8 cellular contexts compared by ENCODE assay signal in the genomic region with DNA sequence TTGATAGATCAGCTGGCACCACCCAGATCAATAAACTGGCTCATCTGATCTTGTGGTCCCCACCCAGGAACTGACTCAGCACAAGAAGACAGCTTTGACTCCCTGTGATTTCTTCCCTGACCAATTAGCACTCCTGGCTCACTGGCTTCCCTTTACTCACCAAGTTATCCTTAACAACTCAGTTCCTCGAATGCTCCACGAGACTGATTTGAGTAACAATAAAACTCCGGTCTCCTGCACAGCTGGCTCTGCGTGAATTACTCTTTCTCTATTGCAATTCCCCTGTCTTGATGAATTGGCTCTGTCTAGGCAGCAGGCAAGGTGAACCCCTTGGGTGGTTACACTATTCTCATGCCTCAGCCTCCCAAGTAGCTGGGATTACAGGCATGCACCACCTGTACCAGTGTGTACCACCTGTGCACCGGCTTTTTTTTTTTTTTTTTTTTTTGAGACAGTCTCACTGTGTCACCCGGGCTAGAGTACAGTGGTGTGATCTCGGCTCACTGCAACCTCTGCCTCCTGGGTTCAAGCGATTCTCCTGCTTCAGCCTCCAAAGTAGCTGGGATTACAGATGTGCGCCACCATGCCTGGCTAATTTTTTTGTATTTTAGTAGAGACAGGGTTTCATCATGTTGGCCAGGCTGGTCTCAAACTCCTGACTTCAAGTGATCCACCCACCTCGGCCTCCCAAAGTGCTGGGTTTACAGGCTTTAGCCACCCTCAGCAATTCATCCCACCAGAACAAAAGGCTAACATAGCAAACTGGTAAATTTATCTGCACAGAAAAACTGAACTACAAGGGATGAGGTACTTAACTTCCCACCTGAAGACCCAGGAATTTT. TPM values are rescaled to one million over a fixed set of nuclear protein-coding genes. Genes with fewer than 3 reads are reported as not detected.
A peak's percentile ranks its signal among the peaks of the same experiment; 100 is the strongest.
DNase-seq lines count a peak whose midpoint lies in the region; ATAC-seq and TF ChIP-seq lines count a peak whose summit lies in the region.
"Not testable (repeated sequence)": the region's sequence is repeated elsewhere in the genome, so short reads cannot be mapped to it uniquely, and the experiment has no call there.

No MANE protein-coding gene starts in this region.

- POLR2A ChIA-PET in activated naive CD8-positive, alpha-beta T cell treated with anti-CD3 and anti-CD28 coated beads, Interleukin-2, amount 10 ng/mL, durations not matched to agents 7 days and 5 days (lab: Charles Lee): interaction anchor here (0.6 to 6.0 kb wide), 6 partner anchors 27 to 143 kb away, joined by 3 to 135 read pairs (median 8); a partner anchor contains a TSS

- not testable (repeated sequence) for H3K4me1 ChIP-seq in lower lobe of right lung; prostate gland (replicated peaks); upper lobe of right lung

- H3K4me3 Mint-ChIP-seq in T-helper 2 cell treated with Interferon-gamma antibody and Interleukin-4, amounts not matched to agents 5 μg/mL and 100 μg/mL, for 36 hours: peak overlapping the region; percentile 75
- peak overlapping the region; percentile 72 for H3K4me3 Mint-ChIP-seq in activated naive CD8-positive, alpha-beta T cell treated with anti-CD3 and anti-CD28 coated beads, Interleukin-2, amount 10 ng/mL, durations not matched to agents 7 days and 5 days

- H3K4me3 ChIP-seq in lower lobe of right lung (peak overlapping the region; percentile 56), prostate gland (peak overlapping the region in 1 of 2 donors; percentile 21), upper lobe of right lung (peak overlapping the region; percentile 58)

- H3K27me3 Mint-ChIP-seq in T-helper 2 cell treated with Interferon-gamma antibody and Interleukin-4, amounts not matched to agents 5 μg/mL and 100 μg/mL, for 36 hours (ENCODE audit: low read depth); activated naive CD8-positive, alpha-beta T cell treated with anti-CD3 and anti-CD28 coated beads, Interleukin-2, amount 10 ng/mL, durations not matched to agents 7 days and 5 days: not testable (repeated sequence)

- WGBS in prostate gland: 61% methylated on average over 10 of the region's 10 CpGs

- DNase-seq in MV-4-11 (lab: John Stamatoyannopoulos, UW): peak; percentile 21
- peak; percentile 33 for DNase-seq in T-helper 2 cell treated with Interferon-gamma antibody and Interleukin-4, amounts not matched to agents 5 μg/mL and 100 μg/mL, for 36 hours (ENCODE audit: low spot score)
- not testable (repeated sequence) for DNase-seq in activated naive CD8-positive, alpha-beta T cell treated with anti-CD3 and anti-CD28 coated beads, Interleukin-2, amount 10 ng/mL, durations not matched to agents 7 days and 5 days; epithelial cell of prostate (ENCODE audit: low read depth, low spot score); lower lobe of right lung; prostate gland (ENCODE audit: low spot score); upper lobe of right lung

- intact Hi-C loops in lower lobe of right lung (cut with DNase I); upper lobe of right lung (cut with DNase I): not testable (repeated sequence)
- intact Hi-C loops in prostate gland (cut with DNase I): loop anchor here (2.0 kb wide), 1 partner anchor 27 kb away; no protein-coding TSS in a partner anchor

- peaks cover 22% of the 10 kb centered on the region for H3K4me1 Mint-ChIP-seq in T-helper 2 cell treated with Interferon-gamma antibody and Interleukin-4, amounts not matched to agents 5 μg/mL and 100 μg/mL, for 36 hours (ENCODE audit: low read depth)
- H3K4me1 Mint-ChIP-seq in activated naive CD8-positive, alpha-beta T cell treated with anti-CD3 and anti-CD28 coated beads, Interleukin-2, amount 10 ng/mL, durations not matched to agents 7 days and 5 days: peaks cover 16% of the 10 kb centered on the region

- ATAC-seq in GM18498 (IDR thresholded peaks at IDR 0.05; ENCODE audit: unreplicated experiment) (peak; percentile 18), upper lobe of right lung (peak; percentile 17)
- ATAC-seq in activated naive CD8-positive, alpha-beta T cell treated with anti-CD3 and anti-CD28 coated beads, Interleukin-2, amount 10 ng/mL, durations not matched to agents 7 days and 5 days (ENCODE audit: low read depth): peak; percentile 20
- not testable (repeated sequence) for ATAC-seq in lower lobe of right lung

- TF ChIP-seq POLR2A in prostate gland (IDR thresholded peaks at IDR 0.05): not testable (repeated sequence)

- peak overlapping the region; percentile 97 for H3K27ac Mint-ChIP-seq in T-helper 2 cell treated with Interferon-gamma antibody and Interleukin-4, amounts not matched to agents 5 μg/mL and 100 μg/mL, for 36 hours
- peak overlapping the region; percentile 6 for H3K27ac Mint-ChIP-seq in activated naive CD8-positive, alpha-beta T cell treated with anti-CD3 and anti-CD28 coated beads, Interleukin-2, amount 10 ng/mL, durations not matched to agents 7 days and 5 days

- H3K36me3 ChIP-seq in lower lobe of right lung, prostate gland, upper lobe of right lung: not testable (repeated sequence)

- H3K27ac ChIP-seq in epithelial cell of prostate (peak overlapping the region; percentile 79), lower lobe of right lung (peak overlapping the region; percentile 93), prostate gland (peak overlapping the region; percentile 82 to 86), upper lobe of right lung (peak overlapping the region; percentile 95)

- H3K27me3 ChIP-seq in lower lobe of right lung (ENCODE audit: low read depth); prostate gland (replicated peaks; ENCODE audit: insufficient read depth); upper lobe of right lung: not testable (repeated sequence)

- not testable (repeated sequence) for TF ChIP-seq CTCF in lower lobe of right lung (IDR thresholded peaks at IDR 0.05); prostate gland (IDR thresholded peaks at IDR 0.05); upper lobe of right lung (IDR thresholded peaks at IDR 0.05)

- not testable (repeated sequence) for H3K9me3 ChIP-seq in lower lobe of right lung, prostate gland, upper lobe of right lung

- not testable (repeated sequence) for H3K9me3 Mint-ChIP-seq in T-helper 2 cell treated with Interferon-gamma antibody and Interleukin-4, amounts not matched to agents 5 μg/mL and 100 μg/mL, for 36 hours; activated naive CD8-positive, alpha-beta T cell treated with anti-CD3 and anti-CD28 coated beads, Interleukin-2, amount 10 ng/mL, durations not matched to agents 7 days and 5 days

- not testable (repeated sequence) for H3K36me3 Mint-ChIP-seq in T-helper 2 cell treated with Interferon-gamma antibody and Interleukin-4, amounts not matched to agents 5 μg/mL and 100 μg/mL, for 36 hours (ENCODE audit: low read depth); activated naive CD8-positive, alpha-beta T cell treated with anti-CD3 and anti-CD28 coated beads, Interleukin-2, amount 10 ng/mL, durations not matched to agents 7 days and 5 days

RNA-seq across cellular contexts. Expression of a gene that starts 33.7 kb away (rescaled TPM):
- total RNA-seq in activated naive CD8-positive, alpha-beta T cell treated with anti-CD3 and anti-CD28 coated beads, Interleukin-2, amount 10 ng/mL, durations not matched to agents 7 days and 5 days: under 1 TPM; 0.30 to 0.43 TPM
- 6.8 TPM for total RNA-seq in lower lobe of right lung
- total RNA-seq in prostate gland: 10 to 100 TPM in 1 of 2 donors, under 1 TPM in 1; 0.50 to 14.3 TPM
- 1.3 TPM for total RNA-seq in upper lobe of right lung

RNA-seq across cellular contexts. Expression of a gene that starts 34.2 kb away (rescaled TPM):
- total RNA-seq in activated naive CD8-positive, alpha-beta T cell treated with anti-CD3 and anti-CD28 coated beads, Interleukin-2, amount 10 ng/mL, durations not matched to agents 7 days and 5 days: 10 to 100 TPM; 40.0 to 45.7 TPM
- total RNA-seq in lower lobe of right lung: 21.0 TPM
- 10 to 100 TPM; 30.4 to 32.5 TPM for total RNA-seq in prostate gland
- 15.3 TPM for total RNA-seq in upper lobe of right lung
